In genomic region chr12:108635201-108635996, GRCh38 we compare ENCODE assay signal across 8 cellular contexts. TPM values are rescaled to one million over a fixed set of nuclear protein-coding genes. Genes with fewer than 3 reads are reported as not detected.
A peak's percentile ranks its signal among the peaks of the same experiment; 100 is the strongest.
DNase-seq lines count a peak whose midpoint lies in the region; ATAC-seq, FAIRE-seq and TF ChIP-seq lines count a peak whose summit lies in the region.

No MANE protein-coding gene starts in this region.

- H3K36me3 Mint-ChIP-seq in endodermal cell (ENCODE audit: low read depth): no peaks in the 10 kb centered on the region

- H3K9ac ChIP-seq in endodermal cell (ENCODE audit: extremely low read depth, low read length, poor library complexity, severe bottlenecking): no peak overlapping the region

- peaks cover 16% of the 10 kb centered on the region for H3K4me1 Mint-ChIP-seq in endodermal cell

- peak; percentile 50 for ATAC-seq in GM19324 (IDR thresholded peaks at IDR 0.05; ENCODE audit: low FRiP score, unreplicated experiment)
- peak; percentile 54 for ATAC-seq in HG03103 (IDR thresholded peaks at IDR 0.05; ENCODE audit: low read depth, unreplicated experiment)

- no peaks in the 10 kb centered on the region for H3K27me3 Mint-ChIP-seq in endodermal cell (ENCODE audit: insufficient read depth)

- no peak overlapping the region for H3K27ac Mint-ChIP-seq in endodermal cell

- H3K36me3 ChIP-seq in endodermal cell (ENCODE audit: control insufficient read depth, insufficient read depth, low read length): no peaks in the 10 kb centered on the region

- peak overlapping the region; percentile 4 for H3K27ac ChIP-seq in endodermal cell (ENCODE audit: low read depth, low read length)

- no peaks in the 10 kb centered on the region for H3K9me3 Mint-ChIP-seq in endodermal cell

- TF ChIP-seq CTCF in endodermal cell (conservative IDR thresholded peaks at IDR 0.05) (no peak), D721Med (IDR thresholded peaks at IDR 0.05; ENCODE audit: insufficient read depth, missing control alignments) (no peak)

- DNase-seq in GF-D8 (lab: John Stamatoyannopoulos, UW) (peak; percentile 96), SIG-M5 (lab: John Stamatoyannopoulos, UW) (peak; percentile 93), endodermal cell (peak; percentile 75), kidney tubule cell (ENCODE audit: low spot score) (no peak), D721Med (ENCODE audit: insufficient read length, low spot score) (no peak)
- DNase-seq in effector CD8-positive, alpha-beta T cell (lab: John Stamatoyannopoulos, UW): no peak

- no peaks in the 10 kb centered on the region for H3K27me3 ChIP-seq in endodermal cell (ENCODE audit: control insufficient read depth, insufficient read depth, low read length, poor library complexity, severe bottlenecking)

- H3K4me3 ChIP-seq in endodermal cell (ENCODE audit: low read length): no peak overlapping the region

- no peak overlapping the region for H3K4me3 Mint-ChIP-seq in endodermal cell

- no peaks in the 10 kb centered on the region for H3K9me3 ChIP-seq in endodermal cell (ENCODE audit: control insufficient read depth, low read length)

- WGBS in endodermal cell (ENCODE audit: insufficient coverage in 1 of 2, insufficient read length in 1 of 2), 2 experiments: 61 to 73% methylated on average over 8 to 15 of the region's 15 CpGs

- FAIRE-seq in D721Med (lab: Jason Lieb, UNC): no peak

- H3K4me1 ChIP-seq in endodermal cell (ENCODE audit: control insufficient read depth, insufficient read depth, low read length): peaks cover 12% of the 10 kb centered on the region

RNA-seq across cellular contexts. Expression of gene SELPLG, which starts 1.7 kb away (rescaled TPM):
- total RNA-seq in endodermal cell: under 1 TPM in 1 of 2 donors, not detected in 1; 0.13 TPM
- 0.18 TPM for polyA plus RNA-seq in endodermal cell (2013, experiment 1 of 2)
- polyA plus RNA-seq in endodermal cell (2013, experiment 2 of 2): 0.46 TPM

RNA-seq across cellular contexts. Expression of gene TMEM119, which starts 37.5 kb away (rescaled TPM):
- total RNA-seq in endodermal cell: under 1 TPM; 0.11 to 0.15 TPM
- 4.3 TPM for polyA plus RNA-seq in endodermal cell (2013, experiment 1 of 2)
- 4.3 TPM for polyA plus RNA-seq in endodermal cell (2013, experiment 2 of 2)

Comparison
In these comparisons a context has a peak if more than half of its experiments do, and no peak if none do; other contexts are left out.
1. DNase-seq: peak in GF-D8 (single experiment), SIG-M5 (single experiment) and endodermal cell (single experiment); none in kidney tubule cell (single experiment), D721Med (single experiment) and effector CD8-positive, alpha-beta T cell (single experiment).